ENCODE assay signal across 9 cellular contexts in genomic region chr10:93039721-93040120, GRCh38. TPM values are rescaled to one million over a fixed set of nuclear protein-coding genes. Genes with fewer than 3 reads are reported as not detected.
DNase-seq lines count a peak whose midpoint lies in the region; ATAC-seq, FAIRE-seq and TF ChIP-seq lines count a peak whose summit lies in the region.
"Had no signal": no experiment of that assay in that cellular context is flagged by ENCODE, and none has a peak within 500 bp of the region (broad histone marks: within the 10 kb centered on the region; RNA-seq: fewer than 3 reads in every experiment).

No MANE protein-coding gene starts in this region.

- H3K36me3 Mint-ChIP-seq in neural progenitor cell, result peaks cover 2% of the 10 kb centered on the region

- ATAC-seq in K562 (peak; percentile 87), GM21515 (IDR thresholded peaks at IDR 0.05; ENCODE audit: unreplicated experiment) (no peak), HG03196 (IDR thresholded peaks at IDR 0.05; ENCODE audit: unreplicated experiment) (no peak)

- no peak for TF ChIP-seq POLR2A in GM12891 (IDR thresholded peaks at IDR 0.05; ENCODE audit: low read depth, low read length)
- no peak for TF ChIP-seq POLR2A in K562 (conservative IDR thresholded peaks at IDR 0.05)

- no peaks in the 10 kb centered on the region for H3K9me1 ChIP-seq in K562 (ENCODE audit: control insufficient read depth, insufficient read depth, low read length)

- DNase-seq in GM12891 (ENCODE audit: insufficient read length, low spot score) (no peak), MV-4-11 (lab: John Stamatoyannopoulos, UW) (peak; percentile 83), K562 (ENCODE audit: extremely low read depth in 1 of 4, low spot score in 3 of 4) (peak in 2 of 4 experiments; percentile 18 to 47), neural progenitor cell (ENCODE audit: low spot score) (peak; percentile 53), HPDE6-E6E7 (ENCODE audit: extremely low spot score) (no peak)
- DNase-seq in activated effector memory CD4-positive, alpha-beta T cell treated with anti-CD3 and anti-CD28 coated beads, Interleukin-2, amount 50 U/mL, for 16 hours, result no peak
- DNase-seq: cerebellar nuclear complex had no signal

- no peak overlapping the region for H3K4me3 Mint-ChIP-seq in neural progenitor cell

- H3K27ac ChIP-seq in K562 (ENCODE audit: extremely low read depth, low read depth, low read length) (no peak overlapping the region), neural progenitor cell (no peak overlapping the region)

- H3K36me3 ChIP-seq in K562 (ENCODE audit: control insufficient read depth, insufficient read depth, low read length), result peaks cover 2% of the 10 kb centered on the region; the same call in 2 of the 3 replicates
- H3K36me3 ChIP-seq in neural progenitor cell, result no peaks in the 10 kb centered on the region

- TF ChIP-seq EP300 in K562 (IDR thresholded peaks at IDR 0.05; ENCODE audit: low read length), result no peak

- H3K4me1 Mint-ChIP-seq in neural progenitor cell, result peaks cover 3% of the 10 kb centered on the region

- no peaks in the 10 kb centered on the region for H3K27me3 Mint-ChIP-seq in neural progenitor cell (ENCODE audit: insufficient read depth, low read depth)

- peaks cover 18% of the 10 kb centered on the region for H3F3A ChIP-seq in neural progenitor cell (ENCODE audit: low read depth)

- peak; percentile 9 to 76; a peak in 2 of 4 replicates for TF ChIP-seq RAD21 in K562 (CRISPR knock-in tag; conservative IDR thresholded peaks at IDR 0.05 in 1 of 2, IDR thresholded peaks at IDR 0.05 in 1 of 2)

- H3K9me3 ChIP-seq in K562 (replicated peaks; ENCODE audit: control insufficient read depth, insufficient read depth, low read depth, low read length) (no peaks in the 10 kb centered on the region), neural progenitor cell (ENCODE audit: low read depth) (no peaks in the 10 kb centered on the region)

- 16% methylated on average over 3 of the region's 3 CpGs for WGBS in K562 (ENCODE audit: insufficient coverage, low coverage, missing lambda C conversion rate)

- BruUV-seq in K562 (replicated peaks; lab: Mats Ljungman, UMichigan), result no TSS peak

- H3K4me2 ChIP-seq in K562 (ENCODE audit: insufficient read depth, low read length) (no peak overlapping the region), neural progenitor cell (no peak overlapping the region)

- intact Hi-C loops in K562 (cut with micrococcal nuclease), result loop anchor here (1.0 to 2.0 kb wide), 2 partner anchors 74 to 155 kb away; no protein-coding TSS in a partner anchor

- FAIRE-seq in GM12891 (lab: Jason Lieb, UNC) (peak; percentile 33), K562 (lab: Jason Lieb, UNC) (peak; percentile 73)

- in situ Hi-C loops in K562 (cut with MboI), result no loop called here

- H3K4me3 ChIP-seq in K562, result no peak overlapping the region
- H3K4me3 ChIP-seq in neural progenitor cell, result no peak overlapping the region

- H4K20me1 ChIP-seq in K562 (replicated peaks; ENCODE audit: control insufficient read depth, insufficient read depth, low read length), result no peaks in the 10 kb centered on the region
- H4K20me1 ChIP-seq in neural progenitor cell (ENCODE audit: low read depth), result no peaks in the 10 kb centered on the region

- no peak overlapping the region for H3K27ac Mint-ChIP-seq in neural progenitor cell

- H3K79me2 ChIP-seq in K562 (ENCODE audit: control insufficient read depth, insufficient read depth, low read length), result no peaks in the 10 kb centered on the region
- H3K79me2 ChIP-seq in neural progenitor cell (ENCODE audit: low read depth), result no peaks in the 10 kb centered on the region

- CTCF ChIA-PET in K562 (lab: Yijun Ruan, JAX; ENCODE audit: low intra/inter-chr PET ratio), result interaction anchor here (0.7 to 1.3 kb wide), 3 partner anchors 75 to 358 kb away, joined by 3 to 4 read pairs (median 4); no protein-coding TSS in a partner anchor

- H2AFZ ChIP-seq in K562 (ENCODE audit: low read depth, low read length) (no peak overlapping the region), neural progenitor cell (replicated peaks) (no peak overlapping the region)

- H3K9ac ChIP-seq in K562 (ENCODE audit: insufficient read depth in 1 of 2, low read depth in 2 of 2, low read length in 2 of 2) (no peak overlapping the region), neural progenitor cell (no peak overlapping the region)

- POLR2A ChIA-PET in K562 (lab: Yijun Ruan, JAX), result interaction anchor here (1.1 kb wide), 2 partner anchors 11 to 17 kb away, joined by 3 to 5 read pairs; no protein-coding TSS in a partner anchor

- H3K9me3 Mint-ChIP-seq in neural progenitor cell, result no peaks in the 10 kb centered on the region

- H3K4me1 ChIP-seq in K562 (replicated peaks in 1 of 2; ENCODE audit: control insufficient read depth in 2 of 2, insufficient read depth in 2 of 2, low read length in 2 of 2) (no peaks in the 10 kb centered on the region; a peak in 2 of 5 replicates), neural progenitor cell (peaks cover 4% of the 10 kb centered on the region)

- TF ChIP-seq CTCF in K562 (IDR thresholded peaks at IDR 0.05 in 2 of 3, conservative IDR thresholded peaks at IDR 0.05 in 1 of 3; ENCODE audit: insufficient read depth in 2 of 3, low read depth in 1 of 3, low read length in 3 of 3) (peak; percentile 53 to 67 (median 67)), neural progenitor cell (IDR thresholded peaks at IDR 0.05) (peak; percentile 47)

- H3K27me3 ChIP-seq in K562 (ENCODE audit: control insufficient read depth in 2 of 2, insufficient read depth in 2 of 2, low read length in 2 of 2), result no peaks in the 10 kb centered on the region
- H3K27me3 ChIP-seq in neural progenitor cell, result no peaks in the 10 kb centered on the region

TF ChIP-seq in GM12891, 5 proteins besides CTCF, POLR2A, EP300 and RAD21:
- no peak for TF ChIP-seq POU2F2 (IDR thresholded peaks at IDR 0.05; ENCODE audit: low read depth, low read length)
- peak; percentile 72 for TF ChIP-seq SPI1 (IDR thresholded peaks at IDR 0.05; ENCODE audit: low read depth, low read length)

TF ChIP-seq in K562, 482 proteins besides CTCF, POLR2A, EP300 and RAD21 (continues in another document):
- TF ChIP-seq ZNF133 (CRISPR knock-in tag; IDR thresholded peaks at IDR 0.05), result no peak
- no peak for TF ChIP-seq SREBF2 (CRISPR knock-in tag; IDR thresholded peaks at IDR 0.05)
- 0 out of 2 replicates have a peak, but pooled peaks have one; percentile 31 for TF ChIP-seq BHLHE40 (IDR thresholded peaks at IDR 0.05; ENCODE audit: low read length)
- TF ChIP-seq CC2D1A (IDR thresholded peaks at IDR 0.05), result 0 out of 2 replicates have a peak, but pooled peaks have one; percentile 28
- TF ChIP-seq ZEB2 (IDR thresholded peaks at IDR 0.05), result 0 out of 2 replicates have a peak, but pooled peaks have one; percentile 22
- no peak for TF ChIP-seq ZNF41 (CRISPR knock-in tag; conservative IDR thresholded peaks at IDR 0.05)
- TF ChIP-seq TRIM24 (IDR thresholded peaks at IDR 0.05), result no peak
- TF ChIP-seq ZNF699 (CRISPR knock-in tag; IDR thresholded peaks at IDR 0.05; ENCODE audit: insufficient replicate concordance), result no peak

RNA-seq across cellular contexts. Expression of gene CYP26C1, which starts 20.9 kb away (rescaled TPM):
- polyA plus RNA-seq in GM12891 (2012; ENCODE audit: low read depth, missing spikeins), result not detected
- 0.72 and 1.5 TPM in 2 replicates for total RNA-seq in K562 (2011; cell fraction: chromatin; rRNA removed; ENCODE audit: low replicate concordance)
- 0.26 and 0.83 TPM in 2 replicates for total RNA-seq in K562 (2011; cell fraction: nucleolus; rRNA removed)
- 0.59 and 0.84 TPM in 2 replicates for total RNA-seq in K562 (2011; cell fraction: nucleoplasm; rRNA removed)
- 0.08 and 0.09 TPM in 2 replicates for total RNA-seq in K562 (2014; rRNA removed)
- total RNA-seq in K562 (2014; rRNA removed; fragmentation: Illumina TruSeq; extraction: Trizol), result not detected in 2 replicates
- total RNA-seq in K562 (2015; rRNA removed; fragmentation: Illumina TruSeq; extraction: Trizol), result 0.07 and 0.08 TPM in 2 replicates
- 0.07 and 0.16 TPM in 2 replicates for total RNA-seq in K562 (2021)
- polyA plus RNA-seq in K562 (2011; rRNA removed), result not detected in 2 replicates
- polyA plus RNA-seq in K562 (2011; cell fraction: cytosol; rRNA removed), result not detected in 2 replicates
- 0.08 and 0.13 TPM in 2 replicates for polyA plus RNA-seq in K562 (2011; cell fraction: nucleus; rRNA removed)
- 0.04 TPM in 1 of 2 replicates, not detected in the other for polyA plus RNA-seq in K562 (2012)
- not detected in 2 replicates for polyA plus RNA-seq in K562 (2014; fragmentation: Illumina TruSeq; extraction: Trizol)
- not detected for polyA plus RNA-seq in K562 (2014; fragmentation: Nextera tagmentation; extraction: Ambion mirVana)
- polyA plus RNA-seq in K562 (2014; rRNA removed), result not detected in 2 replicates
- polyA minus RNA-seq in K562 (2011; rRNA and poly(A)+ RNA removed), result 0.04 and 0.06 TPM in 2 replicates
- polyA minus RNA-seq in K562 (2011; cell fraction: cytosol; rRNA and poly(A)+ RNA removed), result not detected in 2 replicates
- polyA minus RNA-seq in K562 (2011; cell fraction: nucleus; rRNA and poly(A)+ RNA removed), result 0.67 and 1.00 TPM in 2 replicates
- total RNA-seq in neural progenitor cell (ENCODE audit: low replicate concordance), result 0.04 and 0.22 TPM in 2 replicates

RNA-seq across cellular contexts. Expression of gene CYP26A1, which starts 34.0 kb away (rescaled TPM):
- 0.08 TPM for polyA plus RNA-seq in GM12891 (2012; ENCODE audit: low read depth, missing spikeins)
- 5.2 and 7.0 TPM in 2 replicates for total RNA-seq in K562 (2011; cell fraction: chromatin; rRNA removed; ENCODE audit: low replicate concordance)
- 4.5 and 10.0 TPM in 2 replicates for total RNA-seq in K562 (2011; cell fraction: nucleolus; rRNA removed)
- 2.8 and 5.3 TPM in 2 replicates for total RNA-seq in K562 (2011; cell fraction: nucleoplasm; rRNA removed)
- 1.4 and 1.6 TPM in 2 replicates for total RNA-seq in K562 (2014; rRNA removed)
- 1.2 and 1.4 TPM in 2 replicates for total RNA-seq in K562 (2014; rRNA removed; fragmentation: Illumina TruSeq; extraction: Trizol)
- 5.0 and 5.2 TPM in 2 replicates for total RNA-seq in K562 (2015; rRNA removed; fragmentation: Illumina TruSeq; extraction: Trizol)
- 1.6 and 2.5 TPM in 2 replicates for total RNA-seq in K562 (2021)
- 4.0 and 5.1 TPM in 2 replicates for polyA plus RNA-seq in K562 (2011; rRNA removed)
- 2.3 and 5.8 TPM in 2 replicates for polyA plus RNA-seq in K562 (2011; cell fraction: cytosol; rRNA removed)
- polyA plus RNA-seq in K562 (2011; cell fraction: nucleus; rRNA removed), result 10.4 and 19.4 TPM in 2 replicates
- 2.4 and 3.1 TPM in 2 replicates for polyA plus RNA-seq in K562 (2012)
- 0.54 and 1.5 TPM in 2 replicates for polyA plus RNA-seq in K562 (2014; fragmentation: Illumina TruSeq; extraction: Trizol)
- under 1 TPM; 0.11 to 0.38 TPM for polyA plus RNA-seq in K562 (2014; fragmentation: Nextera tagmentation; extraction: Ambion mirVana)
- 1.6 TPM in 2 replicates for polyA plus RNA-seq in K562 (2014; rRNA removed)
- polyA minus RNA-seq in K562 (2011; rRNA and poly(A)+ RNA removed), result 0.98 and 1.4 TPM in 2 replicates
- 0.86 and 1.3 TPM in 2 replicates for polyA minus RNA-seq in K562 (2011; cell fraction: cytosol; rRNA and poly(A)+ RNA removed)
- 3.7 and 4.4 TPM in 2 replicates for polyA minus RNA-seq in K562 (2011; cell fraction: nucleus; rRNA and poly(A)+ RNA removed)
- total RNA-seq in neural progenitor cell (ENCODE audit: low replicate concordance), result 6.7 and 8.4 TPM in 2 replicates

Comparison
In these comparisons a context has a peak if more than half of its experiments do, and no peak if none do; other contexts are left out.
1. DNase-seq: peak in MV-4-11 (single experiment) and neural progenitor cell (single experiment); none in GM12891 (single experiment), activated effector memory CD4-positive, alpha-beta T cell treated with anti-CD3 and anti-CD28 coated beads, Interleukin-2, amount 50 U/mL, for 16 hours (single experiment) and HPDE6-E6E7 (single experiment).